ENCODE assay signal across 8 cellular contexts in genomic region chr9:134163374-134164196, GRCh38. TPM values are rescaled to one million over a fixed set of nuclear protein-coding genes. Genes with fewer than 3 reads are reported as not detected.
DNase-seq lines count a peak whose midpoint lies in the region; ATAC-seq and TF ChIP-seq lines count a peak whose summit lies in the region.

No MANE protein-coding gene starts in this region.

- no peak overlapping the region for H3K27ac ChIP-seq in HUES6 (ENCODE audit: low read depth, low read length)

- H3K27me3 Mint-ChIP-seq in activated CD8-positive, alpha-beta T cell treated with anti-CD3 and anti-CD28 coated beads for 36 hours, result no peaks in the 10 kb centered on the region

- H3K27ac Mint-ChIP-seq in activated CD8-positive, alpha-beta T cell treated with anti-CD3 and anti-CD28 coated beads for 36 hours, result no peak overlapping the region

- intact Hi-C loops in activated CD8-positive, alpha-beta T cell treated with anti-CD3 and anti-CD28 coated beads for 36 hours (cut with micrococcal nuclease), result no loop called here

- peaks cover 13% of the 10 kb centered on the region for H3K36me3 ChIP-seq in HUES6 (ENCODE audit: control insufficient read depth, insufficient read depth, low read length)

- H3K9ac ChIP-seq in HUES6 (ENCODE audit: low read length), result peak overlapping the region; percentile 19

- DNase-seq in AG10803 (ENCODE audit: low read depth), result peak; percentile 46
- peak; percentile 77 for DNase-seq in activated CD8-positive, alpha-beta T cell treated with anti-CD3 and anti-CD28 coated beads for 36 hours
- DNase-seq in ecto neural progenitor cell (ENCODE audit: low spot score), result peak; percentile 65
- DNase-seq in middle frontal gyrus (ENCODE audit: extremely low spot score, low spot score), result peak; percentile 49
- peak; percentile 52 to 56 for DNase-seq in stimulated activated CD8-positive, alpha-beta memory T cell treated with anti-CD3 and anti-CD28 coated beads, Interleukin-15, amount 100 ng/mL, for 48 hours (ENCODE audit: low read depth in 2 of 2)
- no peak for DNase-seq in UCSD-AML1 (lab: John Stamatoyannopoulos, UW; ENCODE audit: unreplicated experiment)

- peak; percentile 8 for ATAC-seq in activated CD8-positive, alpha-beta T cell treated with anti-CD3 and anti-CD28 coated beads for 36 hours
- no peak for ATAC-seq in HG03520 (IDR thresholded peaks at IDR 0.05; ENCODE audit: unreplicated experiment)

- CTCF ChIA-PET in activated CD8-positive, alpha-beta T cell treated with anti-CD3 and anti-CD28 coated beads for 36 hours (lab: Charles Lee), result interaction anchor here (0.9 to 3.1 kb wide), 8 partner anchors 11 to 280 kb away, joined by 3 to 12 read pairs (median 4); partner anchors contain the start of gene WDR5

- H3K36me3 Mint-ChIP-seq in activated CD8-positive, alpha-beta T cell treated with anti-CD3 and anti-CD28 coated beads for 36 hours (ENCODE audit: low read depth), result peaks cover 6% of the 10 kb centered on the region

- H3K9me3 ChIP-seq in HUES6 (ENCODE audit: control insufficient read depth, insufficient read depth, low read depth, low read length), result peaks cover 5% of the 10 kb centered on the region

- peaks cover 16% of the 10 kb centered on the region for H3K4me1 Mint-ChIP-seq in activated CD8-positive, alpha-beta T cell treated with anti-CD3 and anti-CD28 coated beads for 36 hours (ENCODE audit: low read depth)

- H3K9me3 Mint-ChIP-seq in activated CD8-positive, alpha-beta T cell treated with anti-CD3 and anti-CD28 coated beads for 36 hours, result no peaks in the 10 kb centered on the region

- POLR2A ChIA-PET in activated CD8-positive, alpha-beta T cell treated with anti-CD3 and anti-CD28 coated beads for 36 hours (lab: Charles Lee), result interaction anchor here (1.2 to 3.6 kb wide), 9 partner anchors 11 to 285 kb away, joined by 3 to 32 read pairs (median 7); partner anchors contain the start of gene WDR5

- peak overlapping the region; percentile 43 for H3K4me3 ChIP-seq in AG10803 (ENCODE audit: low read length)
- no peak overlapping the region; the same call in 1 of the 2 replicates for H3K4me3 ChIP-seq in HUES6 (ENCODE audit: low read depth, low read length)

- peak; percentile 56 for TF ChIP-seq CTCF in AG10803 (conservative IDR thresholded peaks at IDR 0.05; ENCODE audit: low read length)
- TF ChIP-seq CTCF in activated CD8-positive, alpha-beta T cell treated with anti-CD3 and anti-CD28 coated beads for 36 hours (IDR thresholded peaks at IDR 0.05), result peak; percentile 65

- H3K27me3 ChIP-seq in HUES6 (ENCODE audit: control insufficient read depth, insufficient read depth, low read length), result no peaks in the 10 kb centered on the region

- no peak overlapping the region for H3K4me3 Mint-ChIP-seq in activated CD8-positive, alpha-beta T cell treated with anti-CD3 and anti-CD28 coated beads for 36 hours

- peaks cover 4% of the 10 kb centered on the region for H3K4me1 ChIP-seq in HUES6 (ENCODE audit: control insufficient read depth, insufficient read depth, low read length)

RNA-seq across cellular contexts. Expression of gene RNU6ATAC, which starts 0.8 kb away (rescaled TPM):
- total RNA-seq in activated CD8-positive, alpha-beta T cell treated with anti-CD3 and anti-CD28 coated beads for 36 hours, result 10 to 100 TPM; 17.5 to 26.8 TPM

RNA-seq across cellular contexts. Expression of gene WDR5, which starts 27.7 kb away (rescaled TPM):
- total RNA-seq in activated CD8-positive, alpha-beta T cell treated with anti-CD3 and anti-CD28 coated beads for 36 hours, result 10 to 100 TPM; 50.9 to 53.3 TPM
